ENCODE assay signal across 20 cellular contexts in genomic region chr21:16992448-16992847, GRCh38.
"Had no signal": no experiment of that assay in that cellular context is flagged by ENCODE, and none has a peak within 500 bp of the region (broad histone marks: within the 10 kb centered on the region; RNA-seq: fewer than 3 reads in every experiment).

No MANE protein-coding gene starts in this region.

- H3K36me3 Mint-ChIP-seq: activated CD8-positive, alpha-beta memory T cell treated with anti-CD3 and anti-CD28 coated beads, Interleukin-2, amount 10 ng/mL, durations not matched to agents 7 days and 5 days; activated naive CD8-positive, alpha-beta T cell treated with anti-CD3 and anti-CD28 coated beads, Interleukin-2, amount 10 ng/mL, durations not matched to agents 7 days and 5 days; naive thymus-derived CD8-positive, alpha-beta T cell had no signal

- H3K27ac ChIP-seq: cardiac muscle cell, esophagus muscularis mucosa, psoas muscle, skin epidermis, tibial artery had no signal

- H3K4me1 ChIP-seq: esophagus muscularis mucosa, psoas muscle, tibial artery had no signal

- H3K4me3 Mint-ChIP-seq: activated B cell treated with CpG ODN at 0.5 μM for 24 hours; activated CD4-positive, alpha-beta memory T cell treated with anti-CD3 and anti-CD28 coated beads, Interleukin-2, amount 10 ng/mL, durations not matched to agents 7 days and 5 days; activated CD8-positive, alpha-beta memory T cell treated with anti-CD3 and anti-CD28 coated beads, Interleukin-2, amount 10 ng/mL, durations not matched to agents 7 days and 5 days; activated naive CD8-positive, alpha-beta T cell treated with anti-CD3 and anti-CD28 coated beads, Interleukin-2, amount 10 ng/mL, durations not matched to agents 7 days and 5 days; dendritic cell treated with granulocyte-macrophage colony-stimulating factor and Interleukin-4, amounts not matched to agents 40 ng/mL and 50 ng/mL, for 4 days; naive thymus-derived CD8-positive, alpha-beta T cell had no signal

- H3K36me3 ChIP-seq: cardiac muscle cell, esophagus muscularis mucosa, tibial artery had no signal

- H3K27ac Mint-ChIP-seq: activated B cell treated with CpG ODN at 0.5 μM for 24 hours; activated CD4-positive, alpha-beta memory T cell treated with anti-CD3 and anti-CD28 coated beads, Interleukin-2, amount 10 ng/mL, durations not matched to agents 7 days and 5 days; activated CD8-positive, alpha-beta memory T cell treated with anti-CD3 and anti-CD28 coated beads, Interleukin-2, amount 10 ng/mL, durations not matched to agents 7 days and 5 days; activated naive CD8-positive, alpha-beta T cell treated with anti-CD3 and anti-CD28 coated beads, Interleukin-2, amount 10 ng/mL, durations not matched to agents 7 days and 5 days; dendritic cell treated with granulocyte-macrophage colony-stimulating factor and Interleukin-4, amounts not matched to agents 40 ng/mL and 50 ng/mL, for 4 days; naive thymus-derived CD8-positive, alpha-beta T cell had no signal

- H3K9me3 ChIP-seq: esophagus muscularis mucosa, psoas muscle, tibial artery had no signal

- H3K4me3 ChIP-seq: cardiac muscle cell, esophagus muscularis mucosa, psoas muscle, skin epidermis, tibial artery had no signal

- DNase-seq: activated B cell treated with CpG ODN at 0.5 μM for 24 hours; activated CD4-positive, alpha-beta memory T cell treated with anti-CD3 and anti-CD28 coated beads, Interleukin-2, amount 10 ng/mL, durations not matched to agents 7 days and 5 days; activated CD4-positive, alpha-beta T cell treated with anti-CD3 and anti-CD28 coated beads for 48 hours; activated CD8-positive, alpha-beta memory T cell treated with anti-CD3 and anti-CD28 coated beads, Interleukin-2, amount 10 ng/mL, durations not matched to agents 7 days and 5 days; activated naive CD8-positive, alpha-beta T cell treated with anti-CD3 and anti-CD28 coated beads, Interleukin-2, amount 10 ng/mL, durations not matched to agents 7 days and 5 days; amygdala; effector CD8-positive, alpha-beta T cell; hypothalamus; left cardiac atrium; mesenchymal stem cell; naive thymus-derived CD8-positive, alpha-beta T cell; psoas muscle; right cardiac atrium; stimulated activated naive CD8-positive, alpha-beta T cell treated with anti-CD3 and anti-CD28 coated beads, Interleukin-15, Interleukin-2, amounts not matched to agents 100 U/mL and 50 U/mL, for 24 hours; substantia nigra; tibial artery had no signal

- H3K4me1 Mint-ChIP-seq: activated B cell treated with CpG ODN at 0.5 μM for 24 hours; activated CD4-positive, alpha-beta memory T cell treated with anti-CD3 and anti-CD28 coated beads, Interleukin-2, amount 10 ng/mL, durations not matched to agents 7 days and 5 days; activated CD8-positive, alpha-beta memory T cell treated with anti-CD3 and anti-CD28 coated beads, Interleukin-2, amount 10 ng/mL, durations not matched to agents 7 days and 5 days; activated naive CD8-positive, alpha-beta T cell treated with anti-CD3 and anti-CD28 coated beads, Interleukin-2, amount 10 ng/mL, durations not matched to agents 7 days and 5 days; naive thymus-derived CD8-positive, alpha-beta T cell had no signal

- H3K27me3 Mint-ChIP-seq: activated B cell treated with CpG ODN at 0.5 μM for 24 hours; activated CD4-positive, alpha-beta memory T cell treated with anti-CD3 and anti-CD28 coated beads, Interleukin-2, amount 10 ng/mL, durations not matched to agents 7 days and 5 days; activated CD8-positive, alpha-beta memory T cell treated with anti-CD3 and anti-CD28 coated beads, Interleukin-2, amount 10 ng/mL, durations not matched to agents 7 days and 5 days; activated naive CD8-positive, alpha-beta T cell treated with anti-CD3 and anti-CD28 coated beads, Interleukin-2, amount 10 ng/mL, durations not matched to agents 7 days and 5 days; dendritic cell treated with granulocyte-macrophage colony-stimulating factor and Interleukin-4, amounts not matched to agents 40 ng/mL and 50 ng/mL, for 4 days; naive thymus-derived CD8-positive, alpha-beta T cell had no signal

- H3K27me3 ChIP-seq: cardiac muscle cell, esophagus muscularis mucosa, tibial artery had no signal
